1 cellular context compared by ENCODE assay signal in genomic region chr3:5563537-5564277, GRCh38.
A peak's percentile ranks its signal among the peaks of the same experiment; 100 is the strongest.
TF ChIP-seq lines count a peak whose summit lies in the region.

No MANE protein-coding gene starts in this region.

TF ChIP-seq in K562, 482 proteins besides CTCF, POLR2A, EP300 and RAD21 (continued from another document and continues in another):
- TF ChIP-seq RREB1 (CRISPR knock-in tag; IDR thresholded peaks at IDR 0.05) = peak; percentile 52; the same call in 1 of the 2 replicates
- peak; percentile 99 for TF ChIP-seq CEBPG (CRISPR knock-in tag; IDR thresholded peaks at IDR 0.05)
- TF ChIP-seq CEBPG (tag; conservative IDR thresholded peaks at IDR 0.05 in 1 of 2, IDR thresholded peaks at IDR 0.05 in 1 of 2) = peak; percentile 99 to 100
- TF ChIP-seq ZBTB40 (IDR thresholded peaks at IDR 0.05) = peak; percentile 88
- TF ChIP-seq ZBTB40 (CRISPR knock-in tag; IDR thresholded peaks at IDR 0.05) = no peak
- no peak for TF ChIP-seq RBM15 (IDR thresholded peaks at IDR 0.05; ENCODE audit: insufficient read depth, low read length)
- peak; percentile 80 for TF ChIP-seq MEF2D (tag; conservative IDR thresholded peaks at IDR 0.05; ENCODE audit: low read depth)
- no peak for TF ChIP-seq TSC22D4 (tag; IDR thresholded peaks at IDR 0.05)
- no peak for TF ChIP-seq STAT6 (CRISPR knock-in tag; IDR thresholded peaks at IDR 0.05)
- TF ChIP-seq FOSL1 (tag; conservative IDR thresholded peaks at IDR 0.05) = peak; percentile 75
- peak; percentile 83 for TF ChIP-seq FOXJ2 (tag; IDR thresholded peaks at IDR 0.05)
- TF ChIP-seq NFE2 (IDR thresholded peaks at IDR 0.05; ENCODE audit: low read depth) = no peak
- peak; percentile 35; the same call in 1 of the 2 replicates for TF ChIP-seq CBX1 (IDR thresholded peaks at IDR 0.05; ENCODE audit: low read depth)
- peak; percentile 40; the same call in 1 of the 2 replicates for TF ChIP-seq ZKSCAN8 (CRISPR knock-in tag; IDR thresholded peaks at IDR 0.05)
- TF ChIP-seq PRDM10 (IDR thresholded peaks at IDR 0.05; ENCODE audit: partially characterized antibody) = peak; percentile 26
- TF ChIP-seq USF2 (CRISPR knock-in tag; IDR thresholded peaks at IDR 0.05) = no peak
- TF ChIP-seq POLR2B (IDR thresholded peaks at IDR 0.05; ENCODE audit: low read depth, partially characterized antibody) = no peak
- TF ChIP-seq CBX2 (IDR thresholded peaks at IDR 0.05; ENCODE audit: insufficient read depth, low read length, poor library complexity, severe bottlenecking) = no peak
- peak; percentile 65; the same call in 1 of the 2 replicates for TF ChIP-seq CREB3 (tag; conservative IDR thresholded peaks at IDR 0.05; ENCODE audit: low read depth)
- TF ChIP-seq PHTF2 (CRISPR knock-in tag; IDR thresholded peaks at IDR 0.05) = 0 out of 2 replicates have a peak, but pooled peaks have one; percentile 61
- TF ChIP-seq PATZ1 (CRISPR knock-in tag; IDR thresholded peaks at IDR 0.05; ENCODE audit: borderline replicate concordance) = no peak
- peak; percentile 98 for TF ChIP-seq ATF3 (IDR thresholded peaks at IDR 0.05)
- TF ChIP-seq ATF3 (CRISPR knock-in tag; conservative IDR thresholded peaks at IDR 0.05) = no peak
- TF ChIP-seq KLF1 (tag; IDR thresholded peaks at IDR 0.05) = peak; percentile 60; the same call in 1 of the 2 replicates
- TF ChIP-seq TARDBP (IDR thresholded peaks at IDR 0.05) = no peak
- 0 out of 2 replicates have a peak, but pooled peaks have one; percentile 34 for TF ChIP-seq POLR2G (IDR thresholded peaks at IDR 0.05; ENCODE audit: low read depth, low read length)
